In genomic region chr10:78688945-78689935, GRCh38 we compare ENCODE assay signal across 10 cellular contexts.
DNase-seq lines count a peak whose midpoint lies in the region; ATAC-seq, FAIRE-seq and TF ChIP-seq lines count a peak whose summit lies in the region.
"Had no signal": no experiment of that assay in that cellular context is flagged by ENCODE, and none has a peak within 500 bp of the region (broad histone marks: within the 10 kb centered on the region; RNA-seq: fewer than 3 reads in every experiment).

No MANE protein-coding gene starts in this region.

- no peak overlapping the region for H3K27ac ChIP-seq in pancreas

- peaks cover 8 to 11% of the 10 kb centered on the region in 2 donors for H3K27me3 Mint-ChIP-seq in natural killer cell (ENCODE audit: low read depth in 2 of 2)
- H3K27me3 Mint-ChIP-seq: activated naive CD4-positive, alpha-beta T cell treated with anti-CD3 and anti-CD28 coated beads, Interleukin-2, amount 10 ng/mL, durations not matched to agents 7 days and 5 days had no signal

- no peaks in the 10 kb centered on the region for H3K4me1 ChIP-seq in pancreas

- H3K36me3 ChIP-seq in pancreas: no peaks in the 10 kb centered on the region

- no peak for FAIRE-seq in pancreas (lab: Jason Lieb, UNC)

- H3K4me1 Mint-ChIP-seq in natural killer cell: no peaks in the 10 kb centered on the region
- H3K4me1 Mint-ChIP-seq: activated naive CD4-positive, alpha-beta T cell treated with anti-CD3 and anti-CD28 coated beads, Interleukin-2, amount 10 ng/mL, durations not matched to agents 7 days and 5 days had no signal

- no peaks in the 10 kb centered on the region for H3K27me3 ChIP-seq in pancreas

- ATAC-seq in pancreas (peak; percentile 23 to 75 (median 50)), natural killer cell (no peak), GM18498 (IDR thresholded peaks at IDR 0.05; ENCODE audit: unreplicated experiment) (no peak), HG03439 (IDR thresholded peaks at IDR 0.05; ENCODE audit: unreplicated experiment) (no peak)

- in situ Hi-C loops in Caki2 (cut with HindIII; ENCODE audit: low pct_unique_long_range_greater_than_20kb, low sequenced_read_pairs): no loop called here

- no peak overlapping the region for H3K4me3 Mint-ChIP-seq in natural killer cell
- H3K4me3 Mint-ChIP-seq: activated naive CD4-positive, alpha-beta T cell treated with anti-CD3 and anti-CD28 coated beads, Interleukin-2, amount 10 ng/mL, durations not matched to agents 7 days and 5 days had no signal

- TF ChIP-seq CTCF in pancreas (IDR thresholded peaks at IDR 0.05) (no peak), natural killer cell (IDR thresholded peaks at IDR 0.05) (no peak)

- H3K9me3 Mint-ChIP-seq in natural killer cell: no peaks in the 10 kb centered on the region
- H3K9me3 Mint-ChIP-seq: activated naive CD4-positive, alpha-beta T cell treated with anti-CD3 and anti-CD28 coated beads, Interleukin-2, amount 10 ng/mL, durations not matched to agents 7 days and 5 days had no signal

- H3K4me3 ChIP-seq in pancreas: no peak overlapping the region

- H3K27ac Mint-ChIP-seq in natural killer cell: no peak overlapping the region
- H3K27ac Mint-ChIP-seq: activated naive CD4-positive, alpha-beta T cell treated with anti-CD3 and anti-CD28 coated beads, Interleukin-2, amount 10 ng/mL, durations not matched to agents 7 days and 5 days had no signal

- H3K9me3 ChIP-seq in pancreas: no peaks in the 10 kb centered on the region

- 73 to 82% methylated on average over 15 of the region's 15 CpGs for WGBS in pancreas, 2 donors

- H3K36me3 Mint-ChIP-seq in natural killer cell: no peaks in the 10 kb centered on the region
- H3K36me3 Mint-ChIP-seq: activated naive CD4-positive, alpha-beta T cell treated with anti-CD3 and anti-CD28 coated beads, Interleukin-2, amount 10 ng/mL, durations not matched to agents 7 days and 5 days had no signal

- DNase-seq in Caki2 (ENCODE audit: low read depth) (peak; percentile 94), NCI-H345 treated with DMSO at 0.1 percent for 48 hours (lab: John Stamatoyannopoulos, UW; ENCODE audit: unreplicated experiment) (peak; percentile 92), fibroblast of gingiva (ENCODE audit: low read depth) (peak; percentile 71), pancreas (peak in 1 of 6 donors; percentile 12), COLO829 (ENCODE audit: low spot score) (no peak), natural killer cell (no peak)
- DNase-seq: activated naive CD4-positive, alpha-beta T cell treated with anti-CD3 and anti-CD28 coated beads, Interleukin-2, amount 10 ng/mL, durations not matched to agents 7 days and 5 days; KG1 had no signal

- intact Hi-C loops in pancreas (cut with DNase I) (no loop called here), natural killer cell (cut with micrococcal nuclease) (no loop called here)

Comparison
In these comparisons a context has a peak if more than half of its experiments do, and no peak if none do; other contexts are left out.
1. DNase-seq: peak in Caki2 (single experiment), NCI-H345 treated with DMSO at 0.1 percent for 48 hours (single experiment) and fibroblast of gingiva (single experiment); none in COLO829 (single experiment) and natural killer cell (single experiment).
2. ATAC-seq: peak in pancreas (4 of 4); none in natural killer cell (0 of 3), GM18498 (single experiment) and HG03439 (single experiment).